In genomic region chr14:35286707-35287106, GRCh38 we compare ENCODE assay signal across 1 cellular context.
TF ChIP-seq lines count a peak whose summit lies in the region.

No MANE protein-coding gene starts in this region.

TF ChIP-seq in WTC11, 78 proteins besides CTCF, POLR2A, EP300 and RAD21 (continued from another document):
- TF ChIP-seq AFF4 (CRISPR knock-in tag; IDR thresholded peaks at IDR 0.05; ENCODE audit: borderline replicate concordance) (no peak), FOXP1 (CRISPR knock-in tag; IDR thresholded peaks at IDR 0.05; ENCODE audit: borderline replicate concordance) (no peak), HMGXB4 (CRISPR knock-in tag; IDR thresholded peaks at IDR 0.05) (no peak), NR1H2 (CRISPR knock-in tag; IDR thresholded peaks at IDR 0.05) (no peak), USF1 (CRISPR knock-in tag; IDR thresholded peaks at IDR 0.05) (no peak), MLX (CRISPR knock-in tag; IDR thresholded peaks at IDR 0.05) (no peak), OVOL2 (CRISPR knock-in tag; IDR thresholded peaks at IDR 0.05; ENCODE audit: borderline replicate concordance) (no peak), NR2C2 (CRISPR knock-in tag; IDR thresholded peaks at IDR 0.05) (no peak), ESRRA (CRISPR knock-in tag; IDR thresholded peaks at IDR 0.05; ENCODE audit: borderline replicate concordance) (no peak), CDX4 (CRISPR knock-in tag; IDR thresholded peaks at IDR 0.05; ENCODE audit: borderline replicate concordance) (no peak), AR (CRISPR knock-in tag; IDR thresholded peaks at IDR 0.05) (no peak), USF2 (CRISPR knock-in tag; IDR thresholded peaks at IDR 0.05) (no peak), RELA (CRISPR knock-in tag; IDR thresholded peaks at IDR 0.05; ENCODE audit: borderline replicate concordance) (no peak), STAT6 (CRISPR knock-in tag; conservative IDR thresholded peaks at IDR 0.05; ENCODE audit: low read depth) (no peak), SMAD3 (CRISPR knock-in tag; IDR thresholded peaks at IDR 0.05; ENCODE audit: borderline replicate concordance) (no peak), SMAD4 (CRISPR knock-in tag; IDR thresholded peaks at IDR 0.05) (no peak), E2F1 (CRISPR knock-in tag; IDR thresholded peaks at IDR 0.05) (no peak)
